ENCODE assay signal across 24 cellular contexts in the genomic region with DNA sequence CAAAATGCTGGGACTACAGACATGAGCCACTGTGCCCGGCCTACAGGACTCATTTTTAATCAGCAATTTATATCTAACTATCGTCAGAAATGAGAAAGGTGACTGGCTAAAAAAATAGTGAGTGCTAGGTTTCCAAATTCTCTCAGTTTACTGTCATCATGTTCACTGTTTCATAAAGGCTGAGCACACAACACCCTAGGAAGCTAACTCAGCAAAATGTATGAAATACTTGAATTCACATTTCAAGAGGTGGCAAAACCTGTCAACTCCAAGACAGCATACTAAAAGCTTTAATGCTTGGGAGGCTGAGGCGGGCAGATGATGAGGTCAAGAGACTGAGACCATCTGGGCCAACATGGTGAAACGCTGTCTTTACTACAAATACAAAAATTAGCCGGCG.
"Had no signal": no experiment of that assay in that cellular context is flagged by ENCODE, and none has a peak within 500 bp of the region (broad histone marks: within the 10 kb centered on the region; RNA-seq: fewer than 3 reads in every experiment).

No MANE protein-coding gene starts in this region.

- DNase-seq: heart left ventricle; hypothalamus; immature natural killer cell; left colon; mesendoderm; naive thymus-derived CD4-positive, alpha-beta T cell; ovary; small intestine; stimulated activated CD4-positive, alpha-beta T cell treated with anti-CD3 and anti-CD28 coated beads, Interleukin-12 subunit alpha, Interleukin-12 subunit beta, amount 100 ng/mL, for 4 hours; stimulated activated CD4-positive, alpha-beta T cell treated with anti-CD3 and anti-CD28 coated beads, Interleukin-15, amount 100 ng/mL, for 24 hours; stimulated activated CD4-positive, alpha-beta T cell treated with anti-CD3 and anti-CD28 coated beads, Interleukin-2, amount 100 ng/mL, for 24 hours; stimulated activated CD4-positive, alpha-beta T cell treated with anti-CD3 and anti-CD28 coated beads, Interleukin-4, amount 100 ng/mL, for 1 hour; stimulated activated naive CD4-positive, alpha-beta T cell; tibial artery; trophoblast cell; upper lobe of right lung had no signal

- H3K4me1 ChIP-seq: right atrium auricular region, tibial artery, upper lobe of right lung had no signal

- H3K4me3 ChIP-seq: heart left ventricle, left lung, lung, ovary, right atrium auricular region, suprapubic skin, thoracic aorta, tibial artery, upper lobe of right lung had no signal

- H3K27me3 ChIP-seq: heart left ventricle, left lung, ovary, right atrium auricular region, suprapubic skin, tibial artery, upper lobe of right lung had no signal

- H3K9me3 ChIP-seq: heart left ventricle, left lung, ovary, right atrium auricular region, suprapubic skin, thoracic aorta, tibial artery, upper lobe of right lung had no signal

- H3K27ac ChIP-seq: heart left ventricle, left lung, ovary, right atrium auricular region, suprapubic skin, thoracic aorta, tibial artery, upper lobe of right lung had no signal

- ATAC-seq: heart left ventricle; left colon; left lung; naive thymus-derived CD4-positive, alpha-beta T cell; natural killer cell treated with Interleukin-12 subunit alpha and Interleukin-12 subunit beta and Interleukin-15 and Interleukin-18, amount 100 ng/mL, for 72 hours; sciatic nerve; stimulated activated effector memory CD8-positive, alpha-beta T cell treated with anti-CD3 and anti-CD28 coated beads, Interleukin-12 subunit alpha, Interleukin-12 subunit beta, amount 100 ng/mL, for 72 hours; upper lobe of right lung had no signal

- H3K36me3 ChIP-seq: ovary had no signal
